ENCODE assay signal across 18 cellular contexts in the genomic region with DNA sequence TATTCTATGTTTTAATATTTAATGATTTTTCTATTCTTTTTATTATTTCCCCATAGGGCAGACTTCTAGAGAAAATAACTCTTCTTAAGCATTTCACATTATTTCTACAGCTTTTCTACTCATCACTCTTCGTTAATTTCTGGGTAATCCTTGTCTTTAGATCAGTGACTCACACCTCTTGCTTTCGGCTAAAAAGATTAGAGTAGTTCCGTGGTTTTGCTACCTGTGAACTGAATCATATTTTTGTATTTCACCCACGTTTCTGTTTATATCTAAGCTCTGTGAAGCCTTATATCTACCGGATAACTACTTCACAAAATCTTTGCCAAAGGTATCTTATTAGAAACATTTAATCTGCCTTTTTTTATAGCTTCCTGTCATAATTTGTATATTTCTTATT.
DNase-seq lines count a peak whose midpoint lies in the region; ATAC-seq and TF ChIP-seq lines count a peak whose summit lies in the region.
"Had no signal": no experiment of that assay in that cellular context is flagged by ENCODE, and none has a peak within 500 bp of the region (broad histone marks: within the 10 kb centered on the region; RNA-seq: fewer than 3 reads in every experiment).

No MANE protein-coding gene starts in this region.

- dilution Hi-C loops in mammary epithelial cell (cut with HindIII; ENCODE audit: low sequenced_read_pairs): no loop called here

- TF ChIP-seq CTCF in mammary epithelial cell (conservative IDR thresholded peaks at IDR 0.05 in 1 of 2, IDR thresholded peaks at IDR 0.05 in 1 of 2; ENCODE audit: extremely low read depth in 1 of 2, insufficient read depth in 1 of 2, low read depth in 1 of 2, low read length in 2 of 2): no peak

- H3K4me2 ChIP-seq in mammary epithelial cell (ENCODE audit: insufficient read depth, low read depth, low read length): peak overlapping the region; percentile 18
- H3K4me2 ChIP-seq: A549 had no signal

- no peaks in the 10 kb centered on the region for H4K20me1 ChIP-seq in mammary epithelial cell (ENCODE audit: insufficient read depth, low read length)

- no peaks in the 10 kb centered on the region for H3K9me3 ChIP-seq in mammary epithelial cell (replicated peaks; ENCODE audit: insufficient read depth, low read length)
- H3K9me3 ChIP-seq: A549, HAP-1 had no signal

- no peaks in the 10 kb centered on the region for H3K4me1 ChIP-seq in mammary epithelial cell (ENCODE audit: insufficient read depth, low read length)
- H3K4me1 ChIP-seq: A549 had no signal

- peak; percentile 1 for DNase-seq in M059J (ENCODE audit: low read depth)
- peak; percentile 6 for DNase-seq in mammary epithelial cell
- peak; percentile 4 for DNase-seq in medulla oblongata (ENCODE audit: extremely low spot score)
- DNase-seq in NCI-H146 treated with DMSO at 0.1 percent for 48 hours (lab: John Stamatoyannopoulos, UW; ENCODE audit: unreplicated experiment): no peak
- no peak for DNase-seq in AG08395 (ENCODE audit: low spot score)
- DNase-seq: 8988T; ACHN; Calu3; CD4-positive, alpha-beta memory T cell; COR-L47; DMS53; DMS79 treated with DMSO at 0.1 percent for 48 hours; GF-D8; GOT3; HFFc6 had no signal

- H3K4me3 ChIP-seq in mammary epithelial cell (replicated peaks in 1 of 3; ENCODE audit: insufficient read depth in 1 of 3, low read depth in 2 of 3, low read length in 3 of 3): no peak overlapping the region
- H3K4me3 ChIP-seq: A549, HAP-1 had no signal

- H2AFZ ChIP-seq in mammary epithelial cell (ENCODE audit: low read depth, low read length): no peak overlapping the region

- H3K27me3 ChIP-seq in mammary epithelial cell (ENCODE audit: insufficient read depth, low read length): no peaks in the 10 kb centered on the region

- intact Hi-C loops in mammary epithelial cell (cut with micrococcal nuclease): no loop called here

- no TSS peak for BruUV-seq in mammary epithelial cell (replicated peaks; lab: Mats Ljungman, UMichigan)

- in situ Hi-C loops in mammary epithelial cell (cut with MboI; ENCODE audit: low sequenced_read_pairs in 2 of 2): no loop called here

- no peak for ATAC-seq in GM18858 (IDR thresholded peaks at IDR 0.05; ENCODE audit: unreplicated experiment)
- ATAC-seq: A549 had no signal

- no peaks in the 10 kb centered on the region for H3K36me3 ChIP-seq in mammary epithelial cell (ENCODE audit: insufficient read depth, low read length)
- H3K36me3 ChIP-seq: HAP-1 had no signal

- CTCF ChIA-PET in mammary epithelial cell (lab: Charles Lee; ENCODE audit: low non-redundant PET): no interaction called here

- 2% methylated on average over 5 of the region's 5 CpGs for WGBS in mammary epithelial cell (ENCODE audit: low coverage, missing lambda C conversion rate)

- H3K79me2 ChIP-seq in mammary epithelial cell (ENCODE audit: insufficient read depth, low read length): no peaks in the 10 kb centered on the region

- H3K27ac ChIP-seq in mammary epithelial cell (ENCODE audit: insufficient read depth, low read depth, low read length): no peak overlapping the region
- H3K27ac ChIP-seq: A549 had no signal

- H3K9ac ChIP-seq in mammary epithelial cell (ENCODE audit: insufficient read depth, low read length): no peak overlapping the region

Comparison
In these comparisons a context has a peak if more than half of its experiments do, and no peak if none do; other contexts are left out.
1. DNase-seq: peak in M059J (single experiment), mammary epithelial cell (single experiment) and medulla oblongata (single experiment); none in NCI-H146 treated with DMSO at 0.1 percent for 48 hours (single experiment) and AG08395 (single experiment).